ENCODE assay signal across 18 cellular contexts in genomic region chr4:82680834-82681233, GRCh38.
"Had no signal": no experiment of that assay in that cellular context is flagged by ENCODE, and none has a peak within 500 bp of the region (broad histone marks: within the 10 kb centered on the region; RNA-seq: fewer than 3 reads in every experiment).

No MANE protein-coding gene starts in this region.

- ATAC-seq: activated naive CD8-positive, alpha-beta T cell treated with anti-CD3 and anti-CD28 coated beads, Interleukin-2, amount 50 U/mL, for 24 hours; gastrocnemius medialis; heart left ventricle; naive thymus-derived CD4-positive, alpha-beta T cell had no signal

- DNase-seq: activated CD4-positive, CD25-positive, alpha-beta regulatory T cell treated with anti-CD3 and anti-CD28 coated beads, Interleukin-2, amount 50 U/mL, for 72 hours; activated naive CD4-positive, alpha-beta T cell; activated naive CD8-positive, alpha-beta T cell treated with anti-CD3 and anti-CD28 coated beads, Interleukin-2, amount 50 U/mL, for 24 hours; activated T-cell treated with anti-CD3 and anti-CD28 coated beads for 4 hours; dermis blood vessel endothelial cell; endodermal cell; gastrocnemius medialis; heart left ventricle; immature natural killer cell; naive thymus-derived CD4-positive, alpha-beta T cell; stimulated activated CD4-positive, alpha-beta T cell treated with anti-CD3 and anti-CD28 coated beads, Interleukin-15, amount 100 ng/mL, for 24 hours; stimulated activated CD4-positive, alpha-beta T cell treated with anti-CD3 and anti-CD28 coated beads, Interleukin-4, amount 100 ng/mL, for 4 hours; stimulated activated CD8-positive, alpha-beta memory T cell treated with anti-CD3 and anti-CD28 coated beads, Interleukin-4, amount 100 ng/mL, for 48 hours; stimulated activated naive CD4-positive, alpha-beta T cell treated with Interleukin-2 at 50 U/mL for 16 hours; transverse colon had no signal

- H3K4me3 ChIP-seq: ascending aorta, gastrocnemius medialis, heart left ventricle, right atrium auricular region, skin epidermis, transverse colon had no signal
